ENCODE assay signal across 8 cellular contexts in the genomic region with DNA sequence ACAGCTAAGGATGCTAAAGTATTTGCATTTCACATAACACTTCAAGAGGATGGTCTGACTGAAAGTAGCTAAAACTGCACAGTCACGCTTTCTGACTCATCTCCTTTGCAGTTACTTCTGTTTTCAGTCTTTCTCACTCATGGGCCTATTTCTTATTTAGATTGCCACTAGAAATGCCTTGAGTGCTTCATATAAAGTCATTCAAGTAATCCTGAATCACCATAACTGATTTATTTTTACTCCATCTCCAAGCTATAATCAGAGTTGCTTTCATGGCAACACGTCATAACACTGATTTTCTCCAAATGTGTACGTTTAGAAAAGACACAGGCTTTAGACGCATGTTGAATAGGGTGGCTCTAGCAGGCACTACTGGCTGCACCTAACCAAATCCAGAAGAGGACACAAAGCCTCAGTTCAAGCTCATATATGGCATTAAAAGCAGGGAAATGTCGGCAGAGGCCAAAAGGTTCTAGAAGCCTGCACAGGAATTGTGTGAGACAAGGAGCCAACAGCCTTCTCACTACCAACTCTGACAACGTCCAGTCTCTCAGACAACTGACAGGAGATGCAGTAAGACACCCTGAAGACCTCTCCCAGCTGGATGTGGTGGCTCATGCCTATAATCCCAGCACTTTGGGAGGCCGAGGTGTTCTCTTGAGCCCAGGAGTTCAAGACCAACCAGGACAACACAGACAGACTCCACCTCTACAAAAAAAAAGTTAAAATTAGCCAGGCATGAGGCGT.
DNase-seq lines count a peak whose midpoint lies in the region; ATAC-seq, FAIRE-seq and TF ChIP-seq lines count a peak whose summit lies in the region.

No MANE protein-coding gene starts in this region.

- peak overlapping the region in 10 of 11 experiments; percentile 29 to 82 (median 70); a peak in 18 of 22 replicates for H3K27ac ChIP-seq in BLaER1 treated with 17β-estradiol and CSF1 and Interleukin-3, amounts not matched to agents 10 nM and 100 nM
- peak overlapping the region; percentile 21 for H3K27ac ChIP-seq in hepatocyte

- no peaks in the 10 kb centered on the region for H3K36me3 Mint-ChIP-seq in activated naive CD8-positive, alpha-beta T cell treated with anti-CD3 and anti-CD28 coated beads for 36 hours

- WGBS in hepatocyte (ENCODE audit: low lambda C conversion rate, missing lambda C conversion rate) = 75% methylated on average over 8 of the region's 8 CpGs

- H3K27me3 Mint-ChIP-seq in activated naive CD8-positive, alpha-beta T cell treated with anti-CD3 and anti-CD28 coated beads for 36 hours = no peaks in the 10 kb centered on the region

- H3K4me2 ChIP-seq in BLaER1 treated with 17β-estradiol and CSF1 and Interleukin-3, amounts not matched to agents 10 nM and 100 nM = peak overlapping the region in 9 of 11 experiments; percentile 23 to 76 (median 52); a peak in 17 of 22 replicates
- H3K4me2 ChIP-seq in hepatocyte = no peak overlapping the region

- peak; percentile 89 for FAIRE-seq in GM19239 (lab: Jason Lieb, UNC)

- H3K9ac ChIP-seq in BLaER1 treated with 17β-estradiol and CSF1 and Interleukin-3, amounts not matched to agents 10 nM and 100 nM = peak overlapping the region in 8 of 11 experiments; percentile 17 to 59 (median 46); a peak in 12 of 22 replicates

- TF ChIP-seq CTCF in hepatocyte (IDR thresholded peaks at IDR 0.05; ENCODE audit: poor library complexity) = no peak

- no peaks in the 10 kb centered on the region for H3K79me2 ChIP-seq in hepatocyte

- no peak overlapping the region for H3K4me3 Mint-ChIP-seq in activated naive CD8-positive, alpha-beta T cell treated with anti-CD3 and anti-CD28 coated beads for 36 hours

- H3K4me1 Mint-ChIP-seq in activated naive CD8-positive, alpha-beta T cell treated with anti-CD3 and anti-CD28 coated beads for 36 hours = peaks cover 21% of the 10 kb centered on the region

- H3K9me3 Mint-ChIP-seq in activated naive CD8-positive, alpha-beta T cell treated with anti-CD3 and anti-CD28 coated beads for 36 hours = no peaks in the 10 kb centered on the region

- peak; percentile 97 for ATAC-seq in HG03108 (IDR thresholded peaks at IDR 0.05; ENCODE audit: unreplicated experiment)

- H3K4me3 ChIP-seq in BLaER1 treated with 17β-estradiol and CSF1 and Interleukin-3, amounts not matched to agents 10 nM and 100 nM = no peak overlapping the region
- H3K4me3 ChIP-seq in hepatocyte = no peak overlapping the region

- H3K27ac Mint-ChIP-seq in activated naive CD8-positive, alpha-beta T cell treated with anti-CD3 and anti-CD28 coated beads for 36 hours = no peak overlapping the region

- H3K27me3 ChIP-seq in BLaER1 treated with 17β-estradiol and CSF1 and Interleukin-3, amounts not matched to agents 10 nM and 100 nM = no peaks in the 10 kb centered on the region
- H3K27me3 ChIP-seq in hepatocyte = no peaks in the 10 kb centered on the region

- no peaks in the 10 kb centered on the region for H3K9me3 ChIP-seq in BLaER1 treated with 17β-estradiol and CSF1 and Interleukin-3, amounts not matched to agents 10 nM and 100 nM (replicated peaks in 1 of 11)
- H3K9me3 ChIP-seq in hepatocyte (ENCODE audit: low read depth) = no peaks in the 10 kb centered on the region

- H3K9me2 ChIP-seq in hepatocyte (replicated peaks; ENCODE audit: insufficient read depth) = no peaks in the 10 kb centered on the region

- H3K4me1 ChIP-seq in BLaER1 treated with 17β-estradiol and CSF1 and Interleukin-3, amounts not matched to agents 10 nM and 100 nM = peaks cover 31 to 39% (median 36%) of the 10 kb centered on the region in 10 experiments
- H3K4me1 ChIP-seq in hepatocyte (ENCODE audit: insufficient read depth) = no peaks in the 10 kb centered on the region

- peak; percentile 59 for DNase-seq in GM19239 (ENCODE audit: insufficient read length, low spot score)
- peak; percentile 48 for DNase-seq in SKM-1 treated with dmso at 0.1 percent for 144 hours (lab: John Stamatoyannopoulos, UW; ENCODE audit: unreplicated experiment)
- peak; percentile 30 for DNase-seq in hepatocyte (ENCODE audit: low spot score)
- no peak for DNase-seq in NCI-H2196 (lab: John Stamatoyannopoulos, UW; ENCODE audit: unreplicated experiment)
- DNase-seq in C1 segment of cervical spinal cord (lab: John Stamatoyannopoulos, UW) = no peak
- no peak for DNase-seq in activated naive CD8-positive, alpha-beta T cell treated with anti-CD3 and anti-CD28 coated beads for 36 hours

- H4K20me1 ChIP-seq in BLaER1 treated with 17β-estradiol and CSF1 and Interleukin-3, amounts not matched to agents 10 nM and 100 nM = no peaks in the 10 kb centered on the region
- H4K20me1 ChIP-seq in hepatocyte (ENCODE audit: insufficient read depth, poor library complexity, severe bottlenecking) = no peaks in the 10 kb centered on the region

- H2AFZ ChIP-seq in hepatocyte = peak overlapping the region; percentile 10

- no peaks in the 10 kb centered on the region for H3K36me3 ChIP-seq in BLaER1 treated with 17β-estradiol and CSF1 and Interleukin-3, amounts not matched to agents 10 nM and 100 nM
- no peaks in the 10 kb centered on the region for H3K36me3 ChIP-seq in hepatocyte (replicated peaks; ENCODE audit: insufficient read depth, low read depth)

Comparison
In these comparisons a context has a peak if more than half of its experiments do, and no peak if none do; other contexts are left out.
1. DNase-seq: peak in GM19239 (single experiment), SKM-1 treated with dmso at 0.1 percent for 144 hours (single experiment) and hepatocyte (single experiment); none in NCI-H2196 (single experiment), C1 segment of cervical spinal cord (0 of 14) and activated naive CD8-positive, alpha-beta T cell treated with anti-CD3 and anti-CD28 coated beads for 36 hours (single experiment).